In the genomic region with DNA sequence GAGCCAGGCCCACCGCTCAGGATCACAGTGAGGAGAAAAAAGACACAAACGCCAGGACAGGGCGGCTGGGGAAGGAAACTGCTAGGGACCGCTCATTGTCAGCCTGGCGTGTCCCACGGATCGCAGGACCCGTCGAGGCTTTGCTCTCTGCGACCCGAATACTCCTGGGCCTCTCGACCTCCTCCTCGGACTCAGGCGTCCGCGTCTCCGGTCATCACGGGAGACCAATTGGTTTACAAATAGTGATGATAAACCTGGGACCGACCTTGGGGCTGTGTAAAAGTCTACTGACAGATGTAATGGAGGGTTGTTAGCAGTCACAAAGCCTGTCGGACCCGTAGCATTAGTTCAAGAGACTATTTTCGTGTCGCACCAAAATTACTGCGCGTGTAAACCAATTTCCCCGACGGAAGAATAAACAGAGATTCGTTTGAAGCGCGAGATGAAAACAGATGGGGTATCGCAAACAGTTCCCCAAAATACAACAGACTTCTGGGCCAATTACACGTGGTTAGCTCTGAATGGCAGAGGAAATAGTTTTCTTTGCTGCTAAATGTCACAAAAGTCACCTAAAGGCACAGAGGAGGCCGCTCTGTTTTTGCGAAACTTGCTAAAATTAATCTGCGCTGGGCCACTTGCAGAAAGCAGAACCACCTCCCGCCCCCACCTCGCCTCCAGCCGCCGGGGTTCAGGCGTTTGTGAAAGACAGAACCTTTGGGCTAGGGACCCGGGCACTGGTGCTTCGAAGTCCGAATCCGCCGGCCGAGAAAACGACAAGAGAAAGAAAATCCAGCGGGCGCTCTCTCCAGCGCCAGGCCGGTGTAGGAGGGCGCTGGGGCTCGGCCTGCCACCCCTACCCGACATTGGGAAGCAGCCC, we compare ENCODE assay signal across 13 cellular contexts.
DNase-seq lines count a peak whose midpoint lies in the region; ATAC-seq and TF ChIP-seq lines count a peak whose summit lies in the region.
"Had no signal": no experiment of that assay in that cellular context is flagged by ENCODE, and none has a peak within 500 bp of the region (broad histone marks: within the 10 kb centered on the region; RNA-seq: fewer than 3 reads in every experiment).

No MANE protein-coding gene starts in this region.

- no peaks in the 10 kb centered on the region for H3K79me2 ChIP-seq in osteoblast (ENCODE audit: insufficient read depth, low read length)

- no peak overlapping the region for H3K27ac ChIP-seq in coronary artery
- H3K27ac ChIP-seq in osteoblast (ENCODE audit: low read depth, low read length) = no peak overlapping the region
- H3K27ac ChIP-seq: brain microvascular endothelial cell had no signal

- no peak for ATAC-seq in HG03097 (IDR thresholded peaks at IDR 0.05; ENCODE audit: low FRiP score, unreplicated experiment)

- no peak overlapping the region for H3K4me2 ChIP-seq in osteoblast (ENCODE audit: insufficient read depth, low read length)

- no peak for TF ChIP-seq CTCF in GM13977 (IDR thresholded peaks at IDR 0.05; ENCODE audit: extremely low read depth, insufficient read depth, missing control alignments)
- no peak for TF ChIP-seq CTCF in coronary artery (IDR thresholded peaks at IDR 0.05)
- TF ChIP-seq CTCF in osteoblast (IDR thresholded peaks at IDR 0.05; ENCODE audit: extremely low read depth, low read depth, low read length) = no peak

- no peaks in the 10 kb centered on the region for H3K27me3 ChIP-seq in osteoblast (ENCODE audit: insufficient read depth, low read length)
- H3K27me3 ChIP-seq: brain microvascular endothelial cell had no signal

- H4K20me1 ChIP-seq in osteoblast (ENCODE audit: insufficient read depth, low read length) = no peaks in the 10 kb centered on the region

- no peak overlapping the region for H2AFZ ChIP-seq in osteoblast (ENCODE audit: low read length)

- peaks cover 14% of the 10 kb centered on the region for H3K4me1 ChIP-seq in osteoblast (ENCODE audit: insufficient read depth, low read length)

- H3K4me3 ChIP-seq in coronary artery (peak overlapping the region; percentile 61), osteoblast (ENCODE audit: insufficient read depth, low read length) (no peak overlapping the region)

- DNase-seq in CD1c-positive myeloid dendritic cell (ENCODE audit: extremely low spot score) (peak; percentile 58), GM13977 (ENCODE audit: low spot score) (peak; percentile 37), coronary artery (ENCODE audit: low spot score) (no peak), osteoblast (ENCODE audit: insufficient read length, low spot score, missing footprints) (peak; percentile 79), NCI-H187 treated with DMSO at 0.1 percent for 48 hours (lab: John Stamatoyannopoulos, UW) (no peak), NCI-H1930 (lab: John Stamatoyannopoulos, UW) (no peak), LoVo (ENCODE audit: low spot score) (no peak)
- DNase-seq: brain microvascular endothelial cell; C1 segment of cervical spinal cord; KBM-7; NCI-H2107; stimulated activated CD4-positive, alpha-beta T cell treated with anti-CD3 and anti-CD28 coated beads, Interleukin-4, amount 100 ng/mL, for 24 hours had no signal

- H3K36me3 ChIP-seq in osteoblast (ENCODE audit: insufficient read depth, low read length) = no peaks in the 10 kb centered on the region
- H3K36me3 ChIP-seq: brain microvascular endothelial cell had no signal

- no peaks in the 10 kb centered on the region for H3K9me3 ChIP-seq in osteoblast (ENCODE audit: low read depth, low read length)

- in situ Hi-C loops in GM13977 (cut with MboI; ENCODE audit: low pct_unique_long_range_greater_than_20kb, low sequenced_read_pairs, unreplicated experiment) = no loop called here

Comparison
In these comparisons a context has a peak if more than half of its experiments do, and no peak if none do; other contexts are left out.
1. DNase-seq: peak in CD1c-positive myeloid dendritic cell (single experiment), GM13977 (single experiment) and osteoblast (single experiment); none in coronary artery (single experiment), NCI-H187 treated with DMSO at 0.1 percent for 48 hours (single experiment), NCI-H1930 (0 of 2) and LoVo (single experiment).